Comparison of ENCODE assay signal across 1 cellular context in the genomic region with DNA sequence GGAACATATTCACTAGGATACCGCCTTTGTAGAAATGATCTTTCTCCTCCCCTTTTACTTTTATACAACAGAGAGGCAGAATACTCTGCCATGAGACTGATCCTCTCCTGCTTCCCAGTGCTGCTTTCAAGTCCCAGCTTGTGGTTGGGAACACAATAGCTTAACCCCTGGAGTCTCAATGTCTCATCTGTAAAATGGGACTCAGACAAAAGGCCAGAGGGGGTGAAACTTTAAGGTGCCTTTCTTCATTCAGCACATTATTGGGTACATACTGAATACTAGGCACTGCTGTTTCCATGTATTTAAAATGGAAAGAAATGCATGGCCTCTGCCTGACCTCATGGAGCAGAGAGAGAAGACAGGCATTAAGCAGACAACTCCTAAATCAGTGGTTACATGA.
TF ChIP-seq lines count a peak whose summit lies in the region.

No MANE protein-coding gene starts in this region.

TF ChIP-seq in K562, 482 proteins besides CTCF, POLR2A, EP300 and RAD21 (continued from another document):
- TF ChIP-seq GABPA (tag; conservative IDR thresholded peaks at IDR 0.05; ENCODE audit: low read depth) (no peak), CREB1 (IDR thresholded peaks at IDR 0.05) (no peak), CREB1 (CRISPR knock-in tag; IDR thresholded peaks at IDR 0.05) (no peak), KDM1A (IDR thresholded peaks at IDR 0.05) (no peak), CBX1 (IDR thresholded peaks at IDR 0.05; ENCODE audit: low read depth) (no peak), CC2D1A (IDR thresholded peaks at IDR 0.05) (no peak)
